3 cellular contexts compared by ENCODE assay signal in the genomic region with DNA sequence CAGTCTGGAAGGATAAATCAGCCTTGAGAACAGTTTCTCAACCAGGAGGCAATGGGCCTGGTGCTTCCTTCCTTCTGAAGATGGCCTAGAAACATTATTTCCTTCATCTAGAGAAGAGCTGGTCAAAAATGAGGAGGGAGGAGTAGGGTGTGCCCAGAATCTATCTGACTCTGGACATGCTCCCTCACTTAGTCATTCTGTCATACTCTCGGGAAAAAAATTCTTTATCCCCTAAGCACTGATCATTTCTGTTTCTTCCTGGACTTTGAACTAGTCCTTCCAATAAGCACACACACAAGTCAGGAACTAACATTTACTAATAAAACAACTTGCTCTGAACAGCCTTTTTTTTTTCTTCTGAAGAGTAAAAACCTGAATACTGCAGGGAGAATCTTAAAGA.
TF ChIP-seq lines count a peak whose summit lies in the region.

No MANE protein-coding gene starts in this region.

TF ChIP-seq in SK-N-SH treated with all-trans-retinoic acid at 6 μM for 48 hours, 23 proteins besides CTCF, POLR2A, EP300 and RAD21 (continued from another document):
- TF ChIP-seq, protein P1, sequence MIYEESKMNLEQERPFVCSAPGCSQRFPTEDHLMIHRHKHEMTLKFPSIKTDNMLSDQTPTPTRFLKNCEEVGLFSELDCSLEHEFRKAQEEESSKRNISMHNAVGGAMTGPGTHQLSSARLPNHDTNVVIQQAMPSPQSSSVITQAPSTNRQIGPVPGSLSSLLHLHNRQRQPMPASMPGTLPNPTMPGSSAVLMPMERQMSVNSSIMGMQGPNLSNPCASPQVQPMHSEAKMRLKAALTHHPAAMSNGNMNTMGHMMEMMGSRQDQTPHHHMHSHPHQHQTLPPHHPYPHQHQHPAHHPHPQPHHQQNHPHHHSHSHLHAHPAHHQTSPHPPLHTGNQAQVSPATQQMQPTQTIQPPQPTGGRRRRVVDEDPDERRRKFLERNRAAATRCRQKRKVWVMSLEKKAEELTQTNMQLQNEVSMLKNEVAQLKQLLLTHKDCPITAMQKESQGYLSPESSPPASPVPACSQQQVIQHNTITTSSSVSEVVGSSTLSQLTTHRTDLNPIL (CRISPR knock-in tag; IDR thresholded peaks at IDR 0.05; ENCODE audit: low read depth), result no peak
- TF ChIP-seq ZC3H10 (CRISPR knock-in tag; IDR thresholded peaks at IDR 0.05) (no peak), ESRRG (CRISPR knock-in tag; IDR thresholded peaks at IDR 0.05) (no peak)

TF ChIP-seq in SK-N-SH, 30 proteins besides CTCF, POLR2A, EP300 and RAD21 (continued from another document):
- no peak for TF ChIP-seq USF2 (IDR thresholded peaks at IDR 0.05; ENCODE audit: borderline replicate concordance, low read depth, low read length)
- no peak for TF ChIP-seq MXI1 (IDR thresholded peaks at IDR 0.05; ENCODE audit: low read depth, low read length)
- no peak for TF ChIP-seq NRF1 (IDR thresholded peaks at IDR 0.05; ENCODE audit: low read depth, low read length)
- TF ChIP-seq SMC3 (IDR thresholded peaks at IDR 0.05; ENCODE audit: low read depth, low read length), result no peak
- TF ChIP-seq GATA2 (CRISPR knock-in tag; IDR thresholded peaks at IDR 0.05), result no peak
- TF ChIP-seq, protein P2, sequence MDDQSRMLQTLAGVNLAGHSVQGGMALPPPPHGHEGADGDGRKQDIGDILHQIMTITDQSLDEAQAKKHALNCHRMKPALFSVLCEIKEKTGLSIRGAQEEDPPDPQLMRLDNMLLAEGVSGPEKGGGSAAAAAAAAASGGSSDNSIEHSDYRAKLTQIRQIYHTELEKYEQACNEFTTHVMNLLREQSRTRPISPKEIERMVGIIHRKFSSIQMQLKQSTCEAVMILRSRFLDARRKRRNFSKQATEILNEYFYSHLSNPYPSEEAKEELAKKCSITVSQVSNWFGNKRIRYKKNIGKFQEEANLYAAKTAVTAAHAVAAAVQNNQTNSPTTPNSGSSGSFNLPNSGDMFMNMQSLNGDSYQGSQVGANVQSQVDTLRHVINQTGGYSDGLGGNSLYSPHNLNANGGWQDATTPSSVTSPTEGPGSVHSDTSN (IDR thresholded peaks at IDR 0.05), result no peak
- TF ChIP-seq REST (IDR thresholded peaks at IDR 0.05; ENCODE audit: low read depth, low read length), result no peak
- TF ChIP-seq FOXJ3 (CRISPR knock-in tag; IDR thresholded peaks at IDR 0.05), result no peak
- TF ChIP-seq TCF12 (IDR thresholded peaks at IDR 0.05), result no peak
- TF ChIP-seq RCOR1 (IDR thresholded peaks at IDR 0.05; ENCODE audit: low read length), result no peak
- no peak for TF ChIP-seq MAX (IDR thresholded peaks at IDR 0.05; ENCODE audit: low read depth)
- no peak for TF ChIP-seq FOXM1 (IDR thresholded peaks at IDR 0.05; ENCODE audit: low read depth)

TF ChIP-seq in K562, 482 proteins besides CTCF, POLR2A, EP300 and RAD21 (continued from another document):
- TF ChIP-seq ZNF407 (IDR thresholded peaks at IDR 0.05; ENCODE audit: low read depth), result no peak
- TF ChIP-seq THRB (CRISPR knock-in tag; conservative IDR thresholded peaks at IDR 0.05), result no peak
- TF ChIP-seq ZNF217 (CRISPR knock-in tag; IDR thresholded peaks at IDR 0.05), result no peak
- no peak for TF ChIP-seq ZNF133 (CRISPR knock-in tag; IDR thresholded peaks at IDR 0.05)
- TF ChIP-seq ZNF584 (CRISPR knock-in tag; IDR thresholded peaks at IDR 0.05; ENCODE audit: low read depth), result no peak
- TF ChIP-seq PCBP1 (IDR thresholded peaks at IDR 0.05; ENCODE audit: low read depth, low read length, poor library complexity, severe bottlenecking), result no peak
- no peak for TF ChIP-seq ZNF395 (CRISPR knock-in tag; IDR thresholded peaks at IDR 0.05)
- no peak for TF ChIP-seq ETS2 (tag; IDR thresholded peaks at IDR 0.05; ENCODE audit: borderline replicate concordance, poor library complexity, severe bottlenecking)
- no peak for TF ChIP-seq SFPQ (IDR thresholded peaks at IDR 0.05; ENCODE audit: low read depth, low read length)
- no peak for TF ChIP-seq NEUROD1 (IDR thresholded peaks at IDR 0.05; ENCODE audit: borderline replicate concordance, low read depth, low read length, partially characterized antibody)
- no peak for TF ChIP-seq ZBTB7A (IDR thresholded peaks at IDR 0.05; ENCODE audit: borderline replicate concordance, control insufficient read depth, low read depth, low read length)
- no peak for TF ChIP-seq XRCC5 (IDR thresholded peaks at IDR 0.05; ENCODE audit: low read depth, low read length)
- no peak for TF ChIP-seq CEBPB (tag; IDR thresholded peaks at IDR 0.05)
- peak; percentile 15 for TF ChIP-seq MEIS2 (IDR thresholded peaks at IDR 0.05; ENCODE audit: partially characterized antibody)
- TF ChIP-seq MYNN (IDR thresholded peaks at IDR 0.05), result no peak
- TF ChIP-seq MYNN (CRISPR knock-in tag; IDR thresholded peaks at IDR 0.05), result no peak
- no peak for TF ChIP-seq NONO (IDR thresholded peaks at IDR 0.05; ENCODE audit: low read depth in 2 of 2, low read length in 1 of 2)
- no peak for TF ChIP-seq NFIC (IDR thresholded peaks at IDR 0.05)
TF ChIP-seq in K562: peak in this region for 3.
